In the genomic region with DNA sequence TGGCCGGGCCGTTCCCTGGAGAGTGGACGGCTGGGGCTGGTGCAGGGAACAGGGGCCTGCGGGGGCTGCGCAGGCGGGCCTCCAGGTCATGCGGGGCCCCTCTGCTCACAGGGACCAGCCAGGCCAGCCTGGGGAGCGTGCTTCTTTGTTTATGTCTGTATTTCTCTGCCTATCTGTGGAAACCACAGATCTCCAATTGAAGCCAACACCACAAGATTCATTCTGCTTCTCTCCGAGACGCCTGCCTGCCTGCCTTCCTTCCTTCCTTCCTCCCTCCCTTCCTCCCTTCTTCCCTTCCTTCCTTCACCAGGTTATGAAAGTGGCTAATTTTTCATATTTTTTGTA, we compare ENCODE assay signal across 8 cellular contexts. TPM values are rescaled to one million over a fixed set of nuclear protein-coding genes. Genes with fewer than 3 reads are reported as not detected.
DNase-seq lines count a peak whose midpoint lies in the region; ATAC-seq, FAIRE-seq and TF ChIP-seq lines count a peak whose summit lies in the region.

No MANE protein-coding gene starts in this region.

- H3K4me3 ChIP-seq in NT2/D1 (ENCODE audit: insufficient read length, low read depth) (no peak overlapping the region), esophagus squamous epithelium (peak overlapping the region in 3 of 4 donors; percentile 52 to 66 (median 54)), subcutaneous abdominal adipose tissue (ENCODE audit: low read depth in 1 of 5, low read length in 5 of 5) (peak overlapping the region in 2 of 5 donors; percentile 45 to 67)

- H3K4me1 ChIP-seq in NT2/D1 (ENCODE audit: insufficient read depth, insufficient read length) (peaks cover 24% of the 10 kb centered on the region), esophagus squamous epithelium (peaks cover 11 to 49% (median 15%) of the 10 kb centered on the region in 3 donors), subcutaneous abdominal adipose tissue (ENCODE audit: control insufficient read depth in 5 of 5, insufficient read depth in 5 of 5, low read length in 5 of 5) (peaks cover 0 to 35% (median 30%) of the 10 kb centered on the region in 5 donors)

- TF ChIP-seq CTCF in esophagus squamous epithelium (IDR thresholded peaks at IDR 0.05): peak in 1 of 6 experiments; percentile 12

- H3K27me3 ChIP-seq in NT2/D1 (ENCODE audit: insufficient read depth, insufficient read length): no peaks in the 10 kb centered on the region
- no peaks in the 10 kb centered on the region for H3K27me3 ChIP-seq in esophagus squamous epithelium
- no peaks in the 10 kb centered on the region for H3K27me3 ChIP-seq in subcutaneous abdominal adipose tissue (ENCODE audit: control insufficient read depth in 5 of 5, insufficient read depth in 4 of 5, low read length in 5 of 5)

- H3K9ac ChIP-seq in NT2/D1 (ENCODE audit: insufficient read length, low read depth): peak overlapping the region; percentile 68
- peak overlapping the region in 1 of 5 donors; percentile 71 for H3K9ac ChIP-seq in subcutaneous abdominal adipose tissue (ENCODE audit: low read length in 5 of 5)

- H3K9me3 Mint-ChIP-seq in activated T-cell treated with anti-CD3 and anti-CD28 coated beads, Interleukin-2, amount 50 U/mL, for 24 hours: no peaks in the 10 kb centered on the region

- H3K27ac Mint-ChIP-seq in activated T-cell treated with anti-CD3 and anti-CD28 coated beads, Interleukin-2, amount 50 U/mL, for 24 hours: no peak overlapping the region

- H3K27ac ChIP-seq in esophagus squamous epithelium (peak overlapping the region; percentile 63 to 87 (median 78)), subcutaneous abdominal adipose tissue (ENCODE audit: low read depth, low read length) (peak overlapping the region; percentile 42)

- H3K4me1 Mint-ChIP-seq in activated T-cell treated with anti-CD3 and anti-CD28 coated beads, Interleukin-2, amount 50 U/mL, for 24 hours (ENCODE audit: low read depth): peaks cover 38% of the 10 kb centered on the region

- intact Hi-C loops in esophagus squamous epithelium (cut with DNase I): loop anchor here (10.0 kb wide), 1 partner anchor 74 kb away; the partner anchor contains the start of gene BRWD1

- DNase-seq in activated T-cell treated with anti-CD3 and anti-CD28 coated beads, Interleukin-2, amount 50 U/mL, for 24 hours: no peak
- no peak for DNase-seq in activated T-cell treated with anti-CD3 and anti-CD28 coated beads for 4 hours
- no peak for DNase-seq in NT2/D1 (ENCODE audit: low read depth, low spot score)
- no peak for DNase-seq in esophagus squamous epithelium (lab: John Stamatoyannopoulos, UW)
- DNase-seq in HTR-8/SVneo (ENCODE audit: insufficient read length, low spot score): no peak
- no peak for DNase-seq in stimulated activated CD4-positive, alpha-beta T cell treated with anti-CD3 and anti-CD28 coated beads, Interleukin-4, amount 100 ng/mL, for 24 hours

- WGBS in esophagus squamous epithelium, 2 donors: 0 to 4% methylated on average over 2 to 3 of the region's 10 CpGs

- TF ChIP-seq POLR2A in esophagus squamous epithelium (IDR thresholded peaks at IDR 0.05): no peak

- no peaks in the 10 kb centered on the region for H3K27me3 Mint-ChIP-seq in activated T-cell treated with anti-CD3 and anti-CD28 coated beads, Interleukin-2, amount 50 U/mL, for 24 hours

- no peak for ATAC-seq in GM18909 (IDR thresholded peaks at IDR 0.05; ENCODE audit: poor library complexity, unreplicated experiment)

- FAIRE-seq in HTR-8/SVneo (lab: Jason Lieb, UNC): no peak

- H3K36me3 Mint-ChIP-seq in activated T-cell treated with anti-CD3 and anti-CD28 coated beads, Interleukin-2, amount 50 U/mL, for 24 hours (ENCODE audit: low read depth): peaks cover 38% of the 10 kb centered on the region

- no peaks in the 10 kb centered on the region for H3K9me3 ChIP-seq in NT2/D1 (ENCODE audit: insufficient read depth, low read length)
- no peaks in the 10 kb centered on the region for H3K9me3 ChIP-seq in esophagus squamous epithelium
- H3K9me3 ChIP-seq in subcutaneous abdominal adipose tissue (ENCODE audit: control insufficient read depth in 5 of 5, low read length in 5 of 5): no peaks in the 10 kb centered on the region

- H3K4me3 Mint-ChIP-seq in activated T-cell treated with anti-CD3 and anti-CD28 coated beads, Interleukin-2, amount 50 U/mL, for 24 hours: peak overlapping the region; percentile 84

- H3K36me3 ChIP-seq in NT2/D1 (ENCODE audit: insufficient read depth, insufficient read length, low read length) (peaks cover 42% of the 10 kb centered on the region), esophagus squamous epithelium (peaks cover 12 to 33% (median 20%) of the 10 kb centered on the region in 3 donors), subcutaneous abdominal adipose tissue (ENCODE audit: control insufficient read depth in 5 of 5, insufficient read depth in 5 of 5, low read length in 5 of 5) (peaks cover 7 to 26% (median 25%) of the 10 kb centered on the region in 5 donors)

RNA-seq across cellular contexts. Expression of gene HMGN1, which starts 39.9 kb away (rescaled TPM):
- total RNA-seq in esophagus squamous epithelium: 100 to 1,000 TPM; 114 to 193 (median 144) TPM

RNA-seq across cellular contexts. Expression of gene LCA5L, which starts 56.8 kb away (rescaled TPM):
- total RNA-seq in esophagus squamous epithelium: 1 to 10 TPM in 1 of 4 donors, under 1 TPM in 2, not detected in 1; 0.44 to 1.7 (median 0.82) TPM
